Comparison of ENCODE assay signal across 23 cellular contexts in genomic region chr22:27197618-27198017, GRCh38.
DNase-seq lines count a peak whose midpoint lies in the region; ATAC-seq, FAIRE-seq and TF ChIP-seq lines count a peak whose summit lies in the region.
"Had no signal": no experiment of that assay in that cellular context is flagged by ENCODE, and none has a peak within 500 bp of the region (broad histone marks: within the 10 kb centered on the region; RNA-seq: fewer than 3 reads in every experiment).

No MANE protein-coding gene starts in this region.

- no peaks in the 10 kb centered on the region for H3K4me1 ChIP-seq in Karpas-422 (ENCODE audit: low read length)
- H3K4me1 ChIP-seq in K562 (replicated peaks in 1 of 2; ENCODE audit: control insufficient read depth in 2 of 2, insufficient read depth in 2 of 2, low read length in 2 of 2), result no peaks in the 10 kb centered on the region
- H3K4me1 ChIP-seq in osteoblast (ENCODE audit: insufficient read depth, low read length), result peaks cover 8% of the 10 kb centered on the region
- peaks cover 4% of the 10 kb centered on the region for H3K4me1 ChIP-seq in foreskin keratinocyte

- TF ChIP-seq POLR2A in K562 (conservative IDR thresholded peaks at IDR 0.05), result no peak

- no peaks in the 10 kb centered on the region for H4K20me1 ChIP-seq in Karpas-422 (ENCODE audit: insufficient read depth, low read depth, low read length)
- H4K20me1 ChIP-seq in K562 (replicated peaks; ENCODE audit: control insufficient read depth, insufficient read depth, low read length), result no peaks in the 10 kb centered on the region
- no peaks in the 10 kb centered on the region for H4K20me1 ChIP-seq in osteoblast (ENCODE audit: insufficient read depth, low read length)
- H4K20me1 ChIP-seq: BLaER1 treated with 17β-estradiol and CSF1 and Interleukin-3, amounts not matched to agents 10 nM and 100 nM had no signal

- DNase-seq in DMS 273 (lab: John Stamatoyannopoulos, UW; ENCODE audit: unreplicated experiment) (peak; percentile 7), DMS 273 treated with DMSO at 0.1 percent for 48 hours (lab: John Stamatoyannopoulos, UW) (no peak), Karpas-422 (peak; percentile 57), K562 (ENCODE audit: extremely low read depth in 1 of 4, low spot score in 3 of 4) (peak in 2 of 4 experiments; percentile 9 to 10), osteoblast (ENCODE audit: insufficient read length, low spot score, missing footprints) (peak; percentile 55), NCI-H446 treated with DMSO at 0.1 percent for 48 hours (lab: John Stamatoyannopoulos, UW) (no peak), endothelial cell (ENCODE audit: low spot score) (no peak), foreskin keratinocyte (no peak)
- DNase-seq: CD8-positive, alpha-beta T cell; DMS79 treated with DMSO at 0.1 percent for 48 hours; H9; HFFc6; MV-4-11; NCI-H1694; NCI-H510A; NCI-H774; SJCRH30 had no signal

- intact Hi-C loops in K562 (cut with micrococcal nuclease), result no loop called here

- no peaks in the 10 kb centered on the region for H3K79me2 ChIP-seq in Karpas-422 (ENCODE audit: low read length)
- no peaks in the 10 kb centered on the region for H3K79me2 ChIP-seq in K562 (ENCODE audit: control insufficient read depth, insufficient read depth, low read length)
- no peaks in the 10 kb centered on the region for H3K79me2 ChIP-seq in osteoblast (ENCODE audit: insufficient read depth, low read length)

- in situ Hi-C loops in K562 (cut with MboI), result no loop called here

- WGBS in K562 (ENCODE audit: insufficient coverage, low coverage, missing lambda C conversion rate), result no CpG with 5 or more reads among the region's 1 CpG

- no peaks in the 10 kb centered on the region for H3K9me1 ChIP-seq in K562 (ENCODE audit: control insufficient read depth, insufficient read depth, low read length)

- POLR2A ChIA-PET in K562 (lab: Yijun Ruan, JAX), result no interaction called here

- no peak overlapping the region for H3K4me2 ChIP-seq in Karpas-422 (ENCODE audit: low read depth, low read length, poor library complexity, severe bottlenecking)
- H3K4me2 ChIP-seq in K562 (ENCODE audit: insufficient read depth, low read length), result no peak overlapping the region
- H3K4me2 ChIP-seq in osteoblast (ENCODE audit: insufficient read depth, low read length), result no peak overlapping the region
- H3K4me2 ChIP-seq: BLaER1 treated with 17β-estradiol and CSF1 and Interleukin-3, amounts not matched to agents 10 nM and 100 nM had no signal

- H3K4me3 ChIP-seq in Karpas-422 (ENCODE audit: low read length), result no peak overlapping the region
- H3K4me3 ChIP-seq in K562, result no peak overlapping the region
- H3K4me3 ChIP-seq in osteoblast (ENCODE audit: insufficient read depth, low read length), result no peak overlapping the region
- H3K4me3 ChIP-seq: BLaER1 treated with 17β-estradiol and CSF1 and Interleukin-3, amounts not matched to agents 10 nM and 100 nM; SJCRH30 had no signal

- H3K27me3 ChIP-seq in Karpas-422 (ENCODE audit: low read length), result no peaks in the 10 kb centered on the region
- no peaks in the 10 kb centered on the region; a peak in 1 of 5 replicates for H3K27me3 ChIP-seq in K562 (ENCODE audit: control insufficient read depth in 2 of 2, insufficient read depth in 2 of 2, low read length in 2 of 2)
- H3K27me3 ChIP-seq in osteoblast (ENCODE audit: insufficient read depth, low read length), result peaks cover 3% of the 10 kb centered on the region
- H3K27me3 ChIP-seq in foreskin keratinocyte, result peaks cover 12% of the 10 kb centered on the region
- H3K27me3 ChIP-seq: BLaER1 treated with 17β-estradiol and CSF1 and Interleukin-3, amounts not matched to agents 10 nM and 100 nM; SJCRH30 had no signal

- no peak for TF ChIP-seq RAD21 in K562 (CRISPR knock-in tag; conservative IDR thresholded peaks at IDR 0.05 in 1 of 2, IDR thresholded peaks at IDR 0.05 in 1 of 2)

- BruUV-seq in K562 (replicated peaks; lab: Mats Ljungman, UMichigan), result no TSS peak

- no peak overlapping the region for H2AFZ ChIP-seq in Karpas-422 (ENCODE audit: low read length)
- H2AFZ ChIP-seq in K562 (ENCODE audit: low read depth, low read length), result no peak overlapping the region
- no peak overlapping the region for H2AFZ ChIP-seq in osteoblast (ENCODE audit: low read length)

- no peak for FAIRE-seq in K562 (lab: Jason Lieb, UNC)
- FAIRE-seq: GM12891, HepG2, RCC 7860 had no signal

- H3K27ac ChIP-seq in Karpas-422 (ENCODE audit: low read length) (no peak overlapping the region), K562 (ENCODE audit: extremely low read depth, low read depth, low read length) (no peak overlapping the region), osteoblast (ENCODE audit: low read depth, low read length) (no peak overlapping the region), foreskin keratinocyte (no peak overlapping the region)
- H3K27ac ChIP-seq: 22Rv1; BLaER1 treated with 17β-estradiol and CSF1 and Interleukin-3, amounts not matched to agents 10 nM and 100 nM; SJCRH30 had no signal

- H3K36me3 ChIP-seq in Karpas-422 (ENCODE audit: insufficient read depth, low read length) (no peaks in the 10 kb centered on the region), K562 (ENCODE audit: control insufficient read depth, insufficient read depth, low read length) (no peaks in the 10 kb centered on the region), osteoblast (ENCODE audit: insufficient read depth, low read length) (no peaks in the 10 kb centered on the region)
- H3K36me3 ChIP-seq: BLaER1 treated with 17β-estradiol and CSF1 and Interleukin-3, amounts not matched to agents 10 nM and 100 nM; SJCRH30 had no signal

- no peak for TF ChIP-seq EP300 in K562 (IDR thresholded peaks at IDR 0.05; ENCODE audit: low read length)

- TF ChIP-seq CTCF in K562 (IDR thresholded peaks at IDR 0.05 in 2 of 3, conservative IDR thresholded peaks at IDR 0.05 in 1 of 3; ENCODE audit: insufficient read depth in 2 of 3, low read depth in 1 of 3, low read length in 3 of 3) (no peak), osteoblast (IDR thresholded peaks at IDR 0.05; ENCODE audit: extremely low read depth, low read depth, low read length) (no peak), endothelial cell (IDR thresholded peaks at IDR 0.05; ENCODE audit: unreplicated experiment) (no peak), foreskin keratinocyte (conservative IDR thresholded peaks at IDR 0.05) (no peak)

- CTCF ChIA-PET in K562 (lab: Yijun Ruan, JAX; ENCODE audit: low intra/inter-chr PET ratio), result no interaction called here

- no peak for ATAC-seq in K562
- ATAC-seq in foreskin keratinocyte, result no peak
- ATAC-seq: CD8-positive, alpha-beta T cell; HepG2 had no signal

- H3K9ac ChIP-seq in Karpas-422 (ENCODE audit: low read length) (no peak overlapping the region), K562 (ENCODE audit: insufficient read depth in 1 of 2, low read depth in 2 of 2, low read length in 2 of 2) (no peak overlapping the region)
- H3K9ac ChIP-seq: BLaER1 treated with 17β-estradiol and CSF1 and Interleukin-3, amounts not matched to agents 10 nM and 100 nM had no signal

- no peak overlapping the region for H3K4me3 Mint-ChIP-seq in endothelial cell (ENCODE audit: unreplicated experiment)
- H3K4me3 Mint-ChIP-seq: CD8-positive, alpha-beta T cell; H9; HFFc6; T-helper 1 cell treated with Interleukin-12 subunit alpha and Interleukin-12 subunit beta and Interleukin-4 antibody, amounts not matched to agents 30 μg/mL and 1 μg/mL, for 36 hours had no signal

- peaks cover 8% of the 10 kb centered on the region for H3K27me3 Mint-ChIP-seq in endothelial cell (ENCODE audit: unreplicated experiment)

- no peaks in the 10 kb centered on the region for H3K9me2 ChIP-seq in Karpas-422 (replicated peaks; ENCODE audit: insufficient read depth, low read length)

- peaks cover 3% of the 10 kb centered on the region; the same call in 1 of the 2 replicates for H3K9me3 ChIP-seq in Karpas-422 (ENCODE audit: low read length)
- no peaks in the 10 kb centered on the region for H3K9me3 ChIP-seq in K562 (replicated peaks; ENCODE audit: control insufficient read depth, insufficient read depth, low read depth, low read length)
- H3K9me3 ChIP-seq in osteoblast (ENCODE audit: low read depth, low read length), result no peaks in the 10 kb centered on the region

- no peak overlapping the region for H3K27ac Mint-ChIP-seq in endothelial cell (ENCODE audit: unreplicated experiment)
- H3K27ac Mint-ChIP-seq: CD8-positive, alpha-beta T cell; H9; HFFc6; T-helper 1 cell treated with Interleukin-12 subunit alpha and Interleukin-12 subunit beta and Interleukin-4 antibody, amounts not matched to agents 30 μg/mL and 1 μg/mL, for 36 hours had no signal

- H3K9me3 Mint-ChIP-seq in endothelial cell (ENCODE audit: unreplicated experiment), result no peaks in the 10 kb centered on the region
- H3K9me3 Mint-ChIP-seq: H9, HFFc6 had no signal

- peaks cover 11% of the 10 kb centered on the region for H3K4me1 Mint-ChIP-seq in endothelial cell (ENCODE audit: unreplicated experiment)

- H3K36me3 Mint-ChIP-seq in endothelial cell (ENCODE audit: low read depth, unreplicated experiment), result no peaks in the 10 kb centered on the region
- H3K36me3 Mint-ChIP-seq: CD8-positive, alpha-beta T cell had no signal

TF ChIP-seq in K562, 482 proteins besides CTCF, POLR2A, EP300 and RAD21 (continues in another document):
- TF ChIP-seq E2F3 (CRISPR knock-in tag; IDR thresholded peaks at IDR 0.05) (no peak), SAFB2 (IDR thresholded peaks at IDR 0.05; ENCODE audit: borderline replicate concordance, low read depth, low read length, severe bottlenecking) (no peak), ZSCAN32 (CRISPR knock-in tag; IDR thresholded peaks at IDR 0.05) (no peak), PHB (CRISPR knock-in tag; IDR thresholded peaks at IDR 0.05) (no peak), NEUROD1 (IDR thresholded peaks at IDR 0.05; ENCODE audit: borderline replicate concordance, low read depth, low read length, partially characterized antibody) (no peak), OTX1 (CRISPR knock-in tag; IDR thresholded peaks at IDR 0.05) (no peak)
- TF ChIP-seq, protein P1, sequence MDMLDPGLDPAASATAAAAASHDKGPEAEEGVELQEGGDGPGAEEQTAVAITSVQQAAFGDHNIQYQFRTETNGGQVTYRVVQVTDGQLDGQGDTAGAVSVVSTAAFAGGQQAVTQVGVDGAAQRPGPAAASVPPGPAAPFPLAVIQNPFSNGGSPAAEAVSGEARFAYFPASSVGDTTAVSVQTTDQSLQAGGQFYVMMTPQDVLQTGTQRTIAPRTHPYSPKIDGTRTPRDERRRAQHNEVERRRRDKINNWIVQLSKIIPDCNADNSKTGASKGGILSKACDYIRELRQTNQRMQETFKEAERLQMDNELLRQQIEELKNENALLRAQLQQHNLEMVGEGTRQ (CRISPR knock-in tag; IDR thresholded peaks at IDR 0.05), result peak; percentile 67
- TF ChIP-seq, protein P2, sequence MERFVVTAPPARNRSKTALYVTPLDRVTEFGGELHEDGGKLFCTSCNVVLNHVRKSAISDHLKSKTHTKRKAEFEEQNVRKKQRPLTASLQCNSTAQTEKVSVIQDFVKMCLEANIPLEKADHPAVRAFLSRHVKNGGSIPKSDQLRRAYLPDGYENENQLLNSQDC (CRISPR knock-in tag; IDR thresholded peaks at IDR 0.05), result no peak

Comparison
In these comparisons a context has a peak if more than half of its experiments do, and no peak if none do; other contexts are left out.
1. DNase-seq: peak in DMS 273 (single experiment), Karpas-422 (single experiment) and osteoblast (single experiment); none in DMS 273 treated with DMSO at 0.1 percent for 48 hours (single experiment), NCI-H446 treated with DMSO at 0.1 percent for 48 hours (single experiment), endothelial cell (single experiment) and foreskin keratinocyte (0 of 2).